7 cellular contexts compared by ENCODE assay signal in genomic region chr12:76472862-76473261, GRCh38.
A peak's percentile ranks its signal among the peaks of the same experiment; 100 is the strongest.
DNase-seq lines count a peak whose midpoint lies in the region; ATAC-seq and TF ChIP-seq lines count a peak whose summit lies in the region.
"Not testable (repeated sequence)": the region's sequence is repeated elsewhere in the genome, so short reads cannot be mapped to it uniquely, and the experiment has no call there.

No MANE protein-coding gene starts in this region.

- not testable (repeated sequence) for H3K79me2 ChIP-seq in PC-9 (ENCODE audit: low read depth)
- peaks cover 80% of the 10 kb centered on the region for H3K79me2 ChIP-seq in smooth muscle cell (ENCODE audit: low read depth)

- not testable (repeated sequence) for H3K27me3 ChIP-seq in PC-9 (ENCODE audit: insufficient read depth, low read depth); heart right ventricle; smooth muscle cell (ENCODE audit: low read depth)

- TF ChIP-seq CTCF in LNCaP clone FGC (IDR thresholded peaks at IDR 0.05; ENCODE audit: control insufficient read depth, extremely low read depth, insufficient read depth) (0 out of 2 replicates have a peak, but pooled peaks have one; percentile 22), PC-9 (conservative IDR thresholded peaks at IDR 0.05) (peak; percentile 42; the same call in 1 of the 2 replicates), choroid plexus epithelial cell (conservative IDR thresholded peaks at IDR 0.05; ENCODE audit: low read depth, low read length) (peak; percentile 33), heart right ventricle (IDR thresholded peaks at IDR 0.05) (peak in 5 of 9 donors; percentile 13 to 34 (median 21)), smooth muscle cell (IDR thresholded peaks at IDR 0.05; ENCODE audit: borderline replicate concordance, insufficient read depth, poor library complexity, severe bottlenecking) (peak; percentile 17)

- not testable (repeated sequence) for H3K27ac Mint-ChIP-seq in activated CD4-positive, alpha-beta T cell treated with anti-CD3 and anti-CD28 coated beads for 36 hours

- H3K27ac ChIP-seq in PC-9; heart right ventricle; smooth muscle cell (ENCODE audit: low read depth): not testable (repeated sequence)

- DNase-seq in DMS53 (lab: John Stamatoyannopoulos, UW) = peak; percentile 39
- DNase-seq in LNCaP clone FGC (ENCODE audit: low read depth); PC-9; choroid plexus epithelial cell (ENCODE audit: low read depth); smooth muscle cell (lab: John Stamatoyannopoulos, UW; ENCODE audit: unreplicated experiment): not testable (repeated sequence)
- peak; percentile 28 for DNase-seq in activated CD4-positive, alpha-beta T cell treated with anti-CD3 and anti-CD28 coated beads for 36 hours
- peak in 1 of 2 donors; percentile 22 for DNase-seq in heart right ventricle

- H3K9me3 Mint-ChIP-seq in activated CD4-positive, alpha-beta T cell treated with anti-CD3 and anti-CD28 coated beads for 36 hours (ENCODE audit: low read depth) = not testable (repeated sequence)

- intact Hi-C loops in PC-9 (cut with micrococcal nuclease; ENCODE audit: unreplicated experiment); activated CD4-positive, alpha-beta T cell treated with anti-CD3 and anti-CD28 coated beads for 36 hours (cut with DNase I, micrococcal nuclease); heart right ventricle (cut with DNase I): not testable (repeated sequence)

- POLR2A ChIA-PET in PC-9 (lab: Charles Lee; ENCODE audit: unreplicated experiment); activated CD4-positive, alpha-beta T cell treated with anti-CD3 and anti-CD28 coated beads for 36 hours (lab: Charles Lee): not testable (repeated sequence)

- not testable (repeated sequence) for BruUV-seq in PC-9 (replicated peaks; lab: Mats Ljungman, UMichigan)

- H3K4me1 ChIP-seq in PC-9 (replicated peaks; ENCODE audit: insufficient read depth) = not testable (repeated sequence)
- H3K4me1 ChIP-seq in heart right ventricle (peaks cover 4 to 55% (median 32%) of the 10 kb centered on the region in 9 donors), smooth muscle cell (ENCODE audit: low read depth) (peaks cover 27% of the 10 kb centered on the region)

- H3K9ac ChIP-seq in smooth muscle cell (ENCODE audit: low read depth) = not testable (repeated sequence)

- CTCF ChIA-PET in PC-9 (lab: Charles Lee) = not testable (repeated sequence)
- CTCF ChIA-PET in activated CD4-positive, alpha-beta T cell treated with anti-CD3 and anti-CD28 coated beads for 36 hours (lab: Charles Lee) = interaction anchor here (0.6 kb wide), 1 partner anchor 292 kb away, joined by 3 read pairs; no protein-coding TSS in a partner anchor

- H3K4me2 ChIP-seq in PC-9, smooth muscle cell: not testable (repeated sequence)

- H3F3A ChIP-seq in PC-9 (ENCODE audit: insufficient read depth, low read depth) = not testable (repeated sequence)
- H3F3A ChIP-seq in smooth muscle cell (ENCODE audit: low read depth) = peaks cover 10% of the 10 kb centered on the region

- H4K20me1 ChIP-seq in PC-9 (ENCODE audit: insufficient read depth) = not testable (repeated sequence)
- H4K20me1 ChIP-seq in smooth muscle cell (ENCODE audit: low read depth) = peaks cover 71% of the 10 kb centered on the region

- WGBS in heart right ventricle, 2 donors = 93 to 95% methylated on average over 8 of the region's 8 CpGs
- 94% methylated on average over 8 of the region's 8 CpGs for WGBS in smooth muscle cell (ENCODE audit: low lambda C conversion rate)

- H3K9me2 ChIP-seq in PC-9 (ENCODE audit: insufficient read depth) = not testable (repeated sequence)

- not testable (repeated sequence) for H3K4me3 Mint-ChIP-seq in activated CD4-positive, alpha-beta T cell treated with anti-CD3 and anti-CD28 coated beads for 36 hours

- H2AFZ ChIP-seq in PC-9; smooth muscle cell (ENCODE audit: low read depth): not testable (repeated sequence)

- not testable (repeated sequence) for H3K36me3 Mint-ChIP-seq in activated CD4-positive, alpha-beta T cell treated with anti-CD3 and anti-CD28 coated beads for 36 hours (ENCODE audit: low read depth)

- not testable (repeated sequence) for H3K4me3 ChIP-seq in LNCaP clone FGC (ENCODE audit: low read depth, low read length); PC-9; choroid plexus epithelial cell (ENCODE audit: low read depth, low read length); heart right ventricle; smooth muscle cell

- not testable (repeated sequence) for H3K27me3 Mint-ChIP-seq in activated CD4-positive, alpha-beta T cell treated with anti-CD3 and anti-CD28 coated beads for 36 hours

- not testable (repeated sequence) for H3K4me1 Mint-ChIP-seq in activated CD4-positive, alpha-beta T cell treated with anti-CD3 and anti-CD28 coated beads for 36 hours

- H3K36me3 ChIP-seq in PC-9 (ENCODE audit: low read depth); heart right ventricle; smooth muscle cell (ENCODE audit: low read depth): not testable (repeated sequence)

- not testable (repeated sequence) for H3K9me3 ChIP-seq in PC-9 (ENCODE audit: insufficient read depth, low read depth); heart right ventricle; smooth muscle cell (replicated peaks; ENCODE audit: low read depth)

- ATAC-seq in activated CD4-positive, alpha-beta T cell treated with anti-CD3 and anti-CD28 coated beads for 36 hours; heart right ventricle: not testable (repeated sequence)
